ENCODE assay signal across 8 cellular contexts in genomic region chr1:1890506-1891348, GRCh38. TPM values are rescaled to one million over a fixed set of nuclear protein-coding genes. Genes with fewer than 3 reads are reported as not detected.
DNase-seq lines count a peak whose midpoint lies in the region; ATAC-seq, FAIRE-seq and TF ChIP-seq lines count a peak whose summit lies in the region.

GNB1 (minus strand) TSS chr1:1891087; CDS start chr1:1825453, 65,634 bp downstream.

- POLR2A ChIA-PET in A673 (lab: Charles Lee; ENCODE audit: low non-redundant PET), result no interaction called here

- BruUV-seq in A673 (replicated peaks; lab: Mats Ljungman, UMichigan), result no TSS peak

- H3K4me1 ChIP-seq in A673 (ENCODE audit: insufficient read depth, low read length, poor library complexity, severe bottlenecking) (peaks cover 38% of the 10 kb centered on the region), kidney (ENCODE audit: control insufficient read depth in 1 of 2, insufficient read depth in 1 of 2, low read depth in 1 of 2, low read length in 2 of 2) (peaks cover 15 to 23% of the 10 kb centered on the region in 2 donors)

- peak within 1 kb of the TSS; percentile 88 for H3K4me3 ChIP-seq in A673 (ENCODE audit: low read depth, low read length, poor library complexity, severe bottlenecking)
- peak within 1 kb of the TSS; percentile 68 to 76 for H3K4me3 ChIP-seq in kidney (ENCODE audit: low read length in 2 of 2)

- H3K27ac Mint-ChIP-seq in central memory CD8-positive, alpha-beta T cell (ENCODE audit: low read depth), result peak within 1 kb of the TSS; percentile 98

- peak within 1 kb of the TSS; percentile 98 for H3K4me3 Mint-ChIP-seq in central memory CD8-positive, alpha-beta T cell

- no peaks in the 10 kb centered on the region for H3K9me3 Mint-ChIP-seq in central memory CD8-positive, alpha-beta T cell

- FAIRE-seq in kidney (lab: Jason Lieb, UNC), result no peak

- H3K27ac ChIP-seq in A673 (ENCODE audit: low read depth, low read length, poor library complexity, severe bottlenecking) (peak within 1 kb of the TSS; percentile 97), kidney (ENCODE audit: low read depth in 2 of 2, low read length in 2 of 2) (peak within 1 kb of the TSS; percentile 83 to 91)

- ATAC-seq in GM18858 (IDR thresholded peaks at IDR 0.05; ENCODE audit: unreplicated experiment) (peak; percentile 61), HG03097 (IDR thresholded peaks at IDR 0.05; ENCODE audit: low FRiP score, unreplicated experiment) (peak; percentile 62)
- peak; percentile 73 for ATAC-seq in central memory CD8-positive, alpha-beta T cell (replicated peaks; ENCODE audit: extremely low read depth, poor library complexity, severe bottlenecking)

- no peaks in the 10 kb centered on the region for H3K27me3 ChIP-seq in A673 (replicated peaks; ENCODE audit: insufficient read depth, low read depth, low read length, poor library complexity)

- H3K9ac ChIP-seq in kidney (ENCODE audit: low read length in 2 of 2), result peak within 1 kb of the TSS; percentile 69 to 77

- H3K27me3 Mint-ChIP-seq in central memory CD8-positive, alpha-beta T cell, result peaks cover 12% of the 10 kb centered on the region

- TF ChIP-seq CTCF in A673 (conservative IDR thresholded peaks at IDR 0.05; ENCODE audit: low read depth, low read length) (no peak), kidney (IDR thresholded peaks at IDR 0.05; ENCODE audit: borderline replicate concordance, extremely low read depth, insufficient read depth) (no peak)

- peaks cover 18% of the 10 kb centered on the region for H3K36me3 Mint-ChIP-seq in central memory CD8-positive, alpha-beta T cell (ENCODE audit: insufficient read depth)

- H3K36me3 ChIP-seq in A673 (ENCODE audit: insufficient read depth, low read length, poor library complexity, severe bottlenecking) (no peaks in the 10 kb centered on the region), kidney (ENCODE audit: control insufficient read depth in 1 of 2, insufficient read depth in 2 of 2, low read length in 2 of 2) (no peaks in the 10 kb centered on the region)

- peaks cover 62% of the 10 kb centered on the region for H3K4me1 Mint-ChIP-seq in central memory CD8-positive, alpha-beta T cell

- CTCF ChIA-PET in A673 (lab: Charles Lee), result no interaction called here

- intact Hi-C loops in A673 (cut with micrococcal nuclease; ENCODE audit: unreplicated experiment) (no loop called here), kidney (cut with DNase I) (no loop called here)

- no peaks in the 10 kb centered on the region for H3K9me3 ChIP-seq in A673 (ENCODE audit: low read depth, low read length, poor library complexity, severe bottlenecking)
- no peaks in the 10 kb centered on the region for H3K9me3 ChIP-seq in kidney (ENCODE audit: control insufficient read depth in 1 of 2, low read length in 2 of 2)

- DNase-seq in A673 (ENCODE audit: low spot score) (peak; percentile 95), NCI-H345 (lab: John Stamatoyannopoulos, UW) (peak; percentile 92), kidney (peak; percentile 96)
- DNase-seq in activated CD4-positive, CD25-positive, alpha-beta regulatory T cell treated with anti-CD3 and anti-CD28 coated beads, Interleukin-2, amount 50 U/mL, for 72 hours, result peak; percentile 94
- peak; percentile 77 to 87 for DNase-seq in central memory CD8-positive, alpha-beta T cell (ENCODE audit: low spot score in 2 of 2)
- DNase-seq in stimulated activated CD4-positive, alpha-beta T cell treated with anti-CD3 and anti-CD28 coated beads, Interleukin-12 subunit alpha, Interleukin-12 subunit beta, amount 100 ng/mL, for 48 hours (ENCODE audit: low read depth in 2 of 3, low spot score in 1 of 3), result peak; percentile 77 to 84 (median 77)

RNA-seq across cellular contexts. Expression of gene GNB1, which starts in this region (rescaled TPM):
- total RNA-seq in A673 (2021), result 610 and 611 TPM in 2 replicates
- 347 TPM for total RNA-seq in kidney
- 144 TPM for polyA plus RNA-seq in kidney (ENCODE audit: insufficient read depth, low read depth, low replicate concordance)

Comparison
In these comparisons a context has a peak if more than half of its experiments do, and no peak if none do; other contexts are left out.
1. Peak in every context shown above with its lines: DNase-seq, ATAC-seq, H3K4me3 ChIP-seq and H3K27ac ChIP-seq.